17 cellular contexts compared by ENCODE assay signal in genomic region chr4:121344128-121344527, GRCh38. TPM values are rescaled to one million over a fixed set of nuclear protein-coding genes. Genes with fewer than 3 reads are reported as not detected.
A peak's percentile ranks its signal among the peaks of the same experiment; 100 is the strongest.
DNase-seq lines count a peak whose midpoint lies in the region; ATAC-seq and TF ChIP-seq lines count a peak whose summit lies in the region.
"Had no signal": no experiment of that assay in that cellular context is flagged by ENCODE, and none has a peak within 500 bp of the region (broad histone marks: within the 10 kb centered on the region; RNA-seq: fewer than 3 reads in every experiment).

No MANE protein-coding gene starts in this region.

- H3K27ac ChIP-seq in cardiac muscle cell (peak overlapping the region; percentile 82), neural cell (ENCODE audit: low read length) (peak overlapping the region; percentile 85), spleen (no peak overlapping the region)
- H3K27ac ChIP-seq: BLaER1 treated with 17β-estradiol and CSF1 and Interleukin-3, amounts not matched to agents 10 nM and 100 nM had no signal

- intact Hi-C loops in left cardiac atrium (cut with DNase I) (no loop called here), spleen (cut with DNase I; ENCODE audit: low total_unique reads) (no loop called here)

- 29 to 85% (median 82%) methylated on average over 1 of the region's 1 CpG for WGBS in spleen, 5 donors

- DNase-seq in cardiac muscle cell (ENCODE audit: low read depth in 1 of 2, low spot score in 1 of 2): no peak
- no peak for DNase-seq in left cardiac atrium
- peak; percentile 82 for DNase-seq in NCI-H69 (lab: John Stamatoyannopoulos, UW)
- no peak for DNase-seq in NCI-H2029 treated with DMSO at 0.1 percent for 48 hours (lab: John Stamatoyannopoulos, UW)
- no peak for DNase-seq in spleen
- DNase-seq: 8988T; Calu3; CD8-positive, alpha-beta T cell; DMS79 treated with DMSO at 0.1 percent for 48 hours; GF-D8; GOT3; H7 had no signal

- no peak for TF ChIP-seq RAD21 in neural cell (conservative IDR thresholded peaks at IDR 0.05)

- H4K20me1 ChIP-seq in neural cell (ENCODE audit: insufficient read depth): no peaks in the 10 kb centered on the region
- H4K20me1 ChIP-seq: BLaER1 treated with 17β-estradiol and CSF1 and Interleukin-3, amounts not matched to agents 10 nM and 100 nM had no signal

- peak; percentile 90 for TF ChIP-seq EP300 in neural cell (conservative IDR thresholded peaks at IDR 0.05; ENCODE audit: poor library complexity, severe bottlenecking)

- no peak for TF ChIP-seq POLR2A in spleen (IDR thresholded peaks at IDR 0.05)

- peaks cover 4% of the 10 kb centered on the region for H3F3A ChIP-seq in neural cell (ENCODE audit: insufficient read depth, low read length, poor library complexity, severe bottlenecking)

- no peaks in the 10 kb centered on the region for H3K9me2 ChIP-seq in neural cell (ENCODE audit: insufficient read depth, low read length)

- H3K4me2 ChIP-seq in neural cell (ENCODE audit: low read length): peak overlapping the region; percentile 46
- H3K4me2 ChIP-seq: BLaER1 treated with 17β-estradiol and CSF1 and Interleukin-3, amounts not matched to agents 10 nM and 100 nM had no signal

- H3K36me3 ChIP-seq in cardiac muscle cell: no peaks in the 10 kb centered on the region
- no peaks in the 10 kb centered on the region for H3K36me3 ChIP-seq in neural cell (ENCODE audit: insufficient read depth, low read length)
- H3K36me3 ChIP-seq in spleen: no peaks in the 10 kb centered on the region
- H3K36me3 ChIP-seq: BLaER1 treated with 17β-estradiol and CSF1 and Interleukin-3, amounts not matched to agents 10 nM and 100 nM had no signal

- no peaks in the 10 kb centered on the region for H3K9me3 ChIP-seq in cardiac muscle cell (ENCODE audit: low read depth)
- H3K9me3 ChIP-seq in neural cell (ENCODE audit: low read length): no peaks in the 10 kb centered on the region
- no peaks in the 10 kb centered on the region for H3K9me3 ChIP-seq in spleen
- H3K9me3 ChIP-seq: BLaER1 treated with 17β-estradiol and CSF1 and Interleukin-3, amounts not matched to agents 10 nM and 100 nM had no signal

- H3K4me1 ChIP-seq in cardiac muscle cell (ENCODE audit: low read depth) (peaks cover 42% of the 10 kb centered on the region), spleen (no peaks in the 10 kb centered on the region)
- H3K4me1 ChIP-seq: BLaER1 treated with 17β-estradiol and CSF1 and Interleukin-3, amounts not matched to agents 10 nM and 100 nM had no signal

- H3K9ac ChIP-seq in neural cell (ENCODE audit: low read length): peak overlapping the region; percentile 39
- H3K9ac ChIP-seq: BLaER1 treated with 17β-estradiol and CSF1 and Interleukin-3, amounts not matched to agents 10 nM and 100 nM had no signal

- no peaks in the 10 kb centered on the region for H3K79me2 ChIP-seq in neural cell (replicated peaks; ENCODE audit: insufficient read depth, low read length)

- TF ChIP-seq CTCF in cardiac muscle cell (IDR thresholded peaks at IDR 0.05; ENCODE audit: low read depth, low read length) (no peak), neural cell (IDR thresholded peaks at IDR 0.05; ENCODE audit: poor library complexity, severe bottlenecking) (no peak), spleen (IDR thresholded peaks at IDR 0.05 in 8 of 11, conservative IDR thresholded peaks at IDR 0.05 in 3 of 11) (no peak)

- H2AFZ ChIP-seq in neural cell (ENCODE audit: low read depth, low read length): no peak overlapping the region

- H3K27me3 ChIP-seq in cardiac muscle cell (no peaks in the 10 kb centered on the region), neural cell (ENCODE audit: insufficient read depth, low read depth, low read length) (no peaks in the 10 kb centered on the region), spleen (replicated peaks in 1 of 7) (peaks cover 0 to 3% (median 0%) of the 10 kb centered on the region in 7 donors)
- H3K27me3 ChIP-seq: BLaER1 treated with 17β-estradiol and CSF1 and Interleukin-3, amounts not matched to agents 10 nM and 100 nM had no signal

- no peak for ATAC-seq in left cardiac atrium
- ATAC-seq in HG03039 (IDR thresholded peaks at IDR 0.05; ENCODE audit: unreplicated experiment): no peak
- ATAC-seq: CD8-positive, alpha-beta T cell had no signal

- H3K4me3 ChIP-seq in cardiac muscle cell (no peak overlapping the region), neural cell (ENCODE audit: low read length) (no peak overlapping the region), spleen (no peak overlapping the region)
- H3K4me3 ChIP-seq: BLaER1 treated with 17β-estradiol and CSF1 and Interleukin-3, amounts not matched to agents 10 nM and 100 nM had no signal

TF ChIP-seq in neural cell, 6 proteins besides CTCF, POLR2A, EP300 and RAD21:
- TF ChIP-seq SMC3 (conservative IDR thresholded peaks at IDR 0.05; ENCODE audit: poor library complexity): no peak
- TF ChIP-seq, protein P1, sequence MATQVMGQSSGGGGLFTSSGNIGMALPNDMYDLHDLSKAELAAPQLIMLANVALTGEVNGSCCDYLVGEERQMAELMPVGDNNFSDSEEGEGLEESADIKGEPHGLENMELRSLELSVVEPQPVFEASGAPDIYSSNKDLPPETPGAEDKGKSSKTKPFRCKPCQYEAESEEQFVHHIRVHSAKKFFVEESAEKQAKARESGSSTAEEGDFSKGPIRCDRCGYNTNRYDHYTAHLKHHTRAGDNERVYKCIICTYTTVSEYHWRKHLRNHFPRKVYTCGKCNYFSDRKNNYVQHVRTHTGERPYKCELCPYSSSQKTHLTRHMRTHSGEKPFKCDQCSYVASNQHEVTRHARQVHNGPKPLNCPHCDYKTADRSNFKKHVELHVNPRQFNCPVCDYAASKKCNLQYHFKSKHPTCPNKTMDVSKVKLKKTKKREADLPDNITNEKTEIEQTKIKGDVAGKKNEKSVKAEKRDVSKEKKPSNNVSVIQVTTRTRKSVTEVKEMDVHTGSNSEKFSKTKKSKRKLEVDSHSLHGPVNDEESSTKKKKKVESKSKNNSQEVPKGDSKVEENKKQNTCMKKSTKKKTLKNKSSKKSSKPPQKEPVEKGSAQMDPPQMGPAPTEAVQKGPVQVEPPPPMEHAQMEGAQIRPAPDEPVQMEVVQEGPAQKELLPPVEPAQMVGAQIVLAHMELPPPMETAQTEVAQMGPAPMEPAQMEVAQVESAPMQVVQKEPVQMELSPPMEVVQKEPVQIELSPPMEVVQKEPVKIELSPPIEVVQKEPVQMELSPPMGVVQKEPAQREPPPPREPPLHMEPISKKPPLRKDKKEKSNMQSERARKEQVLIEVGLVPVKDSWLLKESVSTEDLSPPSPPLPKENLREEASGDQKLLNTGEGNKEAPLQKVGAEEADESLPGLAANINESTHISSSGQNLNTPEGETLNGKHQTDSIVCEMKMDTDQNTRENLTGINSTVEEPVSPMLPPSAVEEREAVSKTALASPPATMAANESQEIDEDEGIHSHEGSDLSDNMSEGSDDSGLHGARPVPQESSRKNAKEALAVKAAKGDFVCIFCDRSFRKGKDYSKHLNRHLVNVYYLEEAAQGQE (IDR thresholded peaks at IDR 0.05; ENCODE audit: borderline replicate concordance): no peak
- TF ChIP-seq EZH2 (IDR thresholded peaks at IDR 0.05; ENCODE audit: borderline replicate concordance, insufficient read depth, low read length, poor library complexity, severe bottlenecking): no peak
- TF ChIP-seq TAF1 (IDR thresholded peaks at IDR 0.05; ENCODE audit: low read depth): no peak
- peak; percentile 37 for TF ChIP-seq POLR2AphosphoS5 (IDR thresholded peaks at IDR 0.05)
- no peak for TF ChIP-seq MXI1 (conservative IDR thresholded peaks at IDR 0.05; ENCODE audit: poor library complexity, severe bottlenecking)

RNA-seq across cellular contexts. Expression of gene QRFPR, which starts 36.7 kb away (rescaled TPM):
- 1.1 and 2.6 TPM in 2 replicates for total RNA-seq in cardiac muscle cell
- polyA plus RNA-seq in cardiac muscle cell: 2.0 and 2.6 TPM in 2 replicates
- total RNA-seq in left cardiac atrium: under 1 TPM; 0.32 to 0.99 TPM
- 0.54 and 1.0 TPM in 2 replicates for polyA plus RNA-seq in neural cell
- not detected in 2 replicates for polyA minus RNA-seq in neural cell
- total RNA-seq in spleen: not detected
- not detected for polyA plus RNA-seq in spleen
- total RNA-seq: CD8-positive, alpha-beta T cell; HT-29 had no signal
- polyA plus RNA-seq: AG04450 had no signal

Comparison
In these comparisons a context has a peak if more than half of its experiments do, and no peak if none do; other contexts are left out.
1. H3K27ac ChIP-seq: peak in cardiac muscle cell (single experiment) and neural cell (single experiment); none in spleen (0 of 8).